Comparison of ENCODE assay signal across 22 cellular contexts in the genomic region with DNA sequence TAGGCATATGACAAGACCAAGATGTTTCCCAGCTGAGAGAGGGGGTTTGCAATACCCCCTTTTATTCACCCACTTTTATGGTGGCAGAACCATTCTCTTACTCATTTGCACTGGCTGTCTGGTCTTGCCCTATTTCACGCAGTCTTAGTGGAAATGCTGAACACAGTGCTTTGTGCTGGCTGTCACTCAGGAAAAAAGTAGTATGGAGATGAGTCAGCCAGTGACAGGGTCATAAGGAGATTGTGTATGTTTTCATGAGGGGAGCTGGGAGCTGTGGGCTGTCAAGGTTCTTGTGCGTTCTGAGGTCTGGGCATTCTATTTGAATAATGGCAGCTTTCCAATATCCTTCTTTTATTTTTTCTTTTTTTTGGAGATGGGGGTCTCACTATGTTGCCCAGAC. TPM values are rescaled to one million over a fixed set of nuclear protein-coding genes. Genes with fewer than 3 reads are reported as not detected.
DNase-seq lines count a peak whose midpoint lies in the region; ATAC-seq and TF ChIP-seq lines count a peak whose summit lies in the region.
"Had no signal": no experiment of that assay in that cellular context is flagged by ENCODE, and none has a peak within 500 bp of the region (broad histone marks: within the 10 kb centered on the region; RNA-seq: fewer than 3 reads in every experiment).

No MANE protein-coding gene starts in this region.

- H3K9me3 Mint-ChIP-seq in chondrocyte (ENCODE audit: low read depth): no peaks in the 10 kb centered on the region
- H3K9me3 Mint-ChIP-seq: CD4-positive, alpha-beta memory T cell; neural progenitor cell; T-cell had no signal

- no peaks in the 10 kb centered on the region for H3K36me3 ChIP-seq in esophagus muscularis mucosa
- H3K36me3 ChIP-seq: left ventricle myocardium inferior, neural progenitor cell, suprapubic skin had no signal

- no peaks in the 10 kb centered on the region for H3K9me3 ChIP-seq in esophagus muscularis mucosa
- H3K9me3 ChIP-seq: left ventricle myocardium inferior, suprapubic skin had no signal

- peaks cover 0 to 24% (median 0%) of the 10 kb centered on the region in 4 donors for H3K27me3 ChIP-seq in esophagus muscularis mucosa
- H3K27me3 ChIP-seq: neural progenitor cell had no signal

- intact Hi-C loops in esophagus muscularis mucosa (cut with DNase I): no loop called here

- DNase-seq in M059J (ENCODE audit: low read depth): peak; percentile 59
- no peak for DNase-seq in chondrocyte (ENCODE audit: low spot score)
- peak; percentile 31 to 39 for DNase-seq in lung microvascular endothelial cell (ENCODE audit: low read depth in 2 of 2)
- no peak for DNase-seq in esophagus muscularis mucosa (ENCODE audit: extremely low spot score)
- no peak for DNase-seq in RPMI8226
- DNase-seq in DMS79 treated with DMSO at 0.1 percent for 48 hours (lab: John Stamatoyannopoulos, UW): no peak
- DNase-seq: activated CD4-positive, alpha-beta T cell treated with anti-CD3 and anti-CD28 coated beads for 48 hours; activated naive CD4-positive, alpha-beta T cell treated with Interleukin-2 at 50 U/mL for 16 hours; CD4-positive, alpha-beta memory T cell; cortex of kidney; left ventricle myocardium inferior; NCI-H1417 treated with DMSO at 0.1 percent for 48 hours; NCI-H2171; NCI-H526 treated with DMSO at 0.1 percent for 48 hours; retina; SIG-M5; stimulated activated CD8-positive, alpha-beta memory T cell treated with anti-CD3 and anti-CD28 coated beads, Interleukin-4, amount 100 ng/mL, for 48 hours; T-cell had no signal

- no peak overlapping the region for H3K27ac ChIP-seq in esophagus muscularis mucosa (replicated peaks in 1 of 4)
- H3K27ac ChIP-seq: left ventricle myocardium inferior, neural progenitor cell, suprapubic skin had no signal

- no peaks in the 10 kb centered on the region for H3K27me3 Mint-ChIP-seq in chondrocyte (ENCODE audit: low read depth)

- TF ChIP-seq CTCF in chondrocyte (IDR thresholded peaks at IDR 0.05) (no peak), esophagus muscularis mucosa (IDR thresholded peaks at IDR 0.05) (no peak)

- ATAC-seq in GM18502 (IDR thresholded peaks at IDR 0.05; ENCODE audit: poor library complexity, unreplicated experiment): peak; percentile 55
- ATAC-seq: T-cell had no signal

- no peak overlapping the region for H3K4me3 ChIP-seq in esophagus muscularis mucosa
- H3K4me3 ChIP-seq: left ventricle myocardium inferior, neural progenitor cell, suprapubic skin had no signal

- H3K4me1 ChIP-seq in esophagus muscularis mucosa: no peaks in the 10 kb centered on the region
- H3K4me1 ChIP-seq: left ventricle myocardium inferior, neural progenitor cell, suprapubic skin had no signal

- peak overlapping the region; percentile 5 for H3K27ac Mint-ChIP-seq in chondrocyte (ENCODE audit: unreplicated experiment)
- H3K27ac Mint-ChIP-seq: CD4-positive, alpha-beta memory T cell; neural progenitor cell; T-cell had no signal

- peaks cover 18% of the 10 kb centered on the region for H3K4me1 Mint-ChIP-seq in chondrocyte (ENCODE audit: low read depth)
- H3K4me1 Mint-ChIP-seq: CD4-positive, alpha-beta memory T cell; neural progenitor cell; T-cell had no signal

- WGBS in esophagus muscularis mucosa: 72% methylated on average over 2 of the region's 2 CpGs

- no peak for TF ChIP-seq POLR2A in esophagus muscularis mucosa (IDR thresholded peaks at IDR 0.05; ENCODE audit: low read depth)

- TF ChIP-seq EP300 in esophagus muscularis mucosa (IDR thresholded peaks at IDR 0.05): no peak

- peaks cover 2% of the 10 kb centered on the region for H3K36me3 Mint-ChIP-seq in chondrocyte (ENCODE audit: low read depth)
- H3K36me3 Mint-ChIP-seq: CD4-positive, alpha-beta memory T cell; neural progenitor cell; T-cell had no signal

- H3K4me3 Mint-ChIP-seq in chondrocyte (ENCODE audit: unreplicated experiment): no peak overlapping the region
- H3K4me3 Mint-ChIP-seq: CD4-positive, alpha-beta memory T cell; neural progenitor cell; T-cell had no signal

RNA-seq across cellular contexts. Expression of gene CNRIP1, which starts 10.9 kb away (rescaled TPM):
- total RNA-seq in M059J (2014; rRNA removed; shearing (Covaris generic)): 22.6 and 27.2 TPM in 2 replicates
- 23.4 to 25.9 TPM (median 24.7 TPM) in 3 replicates for total RNA-seq in chondrocyte
- total RNA-seq in lung microvascular endothelial cell: 36.9 and 39.9 TPM in 2 replicates
- 10 to 100 TPM; 23.5 to 44.4 (median 29.8) TPM for total RNA-seq in esophagus muscularis mucosa

RNA-seq across cellular contexts. Expression of gene PLEK, which starts 34.4 kb away (rescaled TPM):
- total RNA-seq in M059J (2014; rRNA removed; shearing (Covaris generic)): 0.25 TPM in 1 of 2 replicates, not detected in the other
- total RNA-seq in chondrocyte: 0.15 TPM in 1 of 3 replicates, not detected in the others
- total RNA-seq in lung microvascular endothelial cell: under 0.01 TPM in 2 replicates
- 10 to 100 TPM in 1 of 4 donors, 1 to 10 TPM in 3; 3.1 to 23.4 (median 6.0) TPM for total RNA-seq in esophagus muscularis mucosa
- total RNA-seq: H1 had no signal

Comparison
In these comparisons a context has a peak if more than half of its experiments do, and no peak if none do; other contexts are left out.
1. DNase-seq: peak in M059J (single experiment) and lung microvascular endothelial cell (2 of 2); none in chondrocyte (single experiment), esophagus muscularis mucosa (single experiment), RPMI8226 (single experiment) and DMS79 treated with DMSO at 0.1 percent for 48 hours (single experiment).